In the genomic region with DNA sequence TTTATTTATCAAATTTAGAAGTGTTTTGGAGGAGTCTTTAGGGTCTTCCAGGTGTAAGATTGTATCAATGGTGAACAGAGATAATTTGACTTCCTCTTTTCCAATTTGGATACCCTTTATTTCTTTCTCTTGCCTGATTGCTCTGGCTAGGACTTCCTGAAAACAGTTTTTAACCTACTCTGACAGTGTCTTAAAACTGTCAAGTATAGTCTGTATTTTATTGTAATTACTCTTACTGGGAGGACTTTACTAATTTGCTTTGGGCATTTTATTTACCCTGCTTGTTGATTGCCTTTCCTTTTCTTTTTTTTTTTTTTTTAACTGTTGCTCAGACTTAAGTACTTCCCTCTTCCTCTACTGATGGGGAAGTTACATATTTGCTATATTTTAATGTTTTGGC, we compare ENCODE assay signal across 14 cellular contexts.
"Had no signal": no experiment of that assay in that cellular context is flagged by ENCODE, and none has a peak within 500 bp of the region (broad histone marks: within the 10 kb centered on the region; RNA-seq: fewer than 3 reads in every experiment).

No MANE protein-coding gene starts in this region.

- H3K9me3 ChIP-seq: adrenal gland had no signal

- H3K4me1 ChIP-seq: adrenal gland, colonic mucosa had no signal

- FAIRE-seq: endometrium had no signal

- H3K27ac ChIP-seq: adrenal gland, colonic mucosa, thoracic aorta, VCaP had no signal

- H3K27me3 Mint-ChIP-seq: activated naive CD4-positive, alpha-beta T cell treated with anti-CD3 and anti-CD28 coated beads, Interleukin-2, amount 50 U/mL, for 24 hours; naive thymus-derived CD8-positive, alpha-beta T cell had no signal

- H3K36me3 ChIP-seq: adrenal gland, colonic mucosa, thoracic aorta had no signal

- H3K27ac Mint-ChIP-seq: activated naive CD4-positive, alpha-beta T cell treated with anti-CD3 and anti-CD28 coated beads, Interleukin-2, amount 50 U/mL, for 24 hours; naive thymus-derived CD8-positive, alpha-beta T cell; stimulated activated effector memory CD8-positive, alpha-beta T cell treated with anti-CD3 and anti-CD28 coated beads, Interleukin-12 subunit alpha, Interleukin-12 subunit beta, amount 100 ng/mL, for 72 hours; T-helper 2 cell treated with Interferon-gamma antibody and Interleukin-4, amounts not matched to agents 5 μg/mL and 100 μg/mL, for 36 hours had no signal

- H3K9me3 Mint-ChIP-seq: activated naive CD4-positive, alpha-beta T cell treated with anti-CD3 and anti-CD28 coated beads, Interleukin-2, amount 50 U/mL, for 24 hours; stimulated activated effector memory CD8-positive, alpha-beta T cell treated with anti-CD3 and anti-CD28 coated beads, Interleukin-12 subunit alpha, Interleukin-12 subunit beta, amount 100 ng/mL, for 72 hours; T-helper 2 cell treated with Interferon-gamma antibody and Interleukin-4, amounts not matched to agents 5 μg/mL and 100 μg/mL, for 36 hours had no signal

- H3K4me3 Mint-ChIP-seq: activated naive CD4-positive, alpha-beta T cell treated with anti-CD3 and anti-CD28 coated beads, Interleukin-2, amount 50 U/mL, for 24 hours; naive thymus-derived CD8-positive, alpha-beta T cell; stimulated activated effector memory CD8-positive, alpha-beta T cell treated with anti-CD3 and anti-CD28 coated beads, Interleukin-12 subunit alpha, Interleukin-12 subunit beta, amount 100 ng/mL, for 72 hours; T-helper 2 cell treated with Interferon-gamma antibody and Interleukin-4, amounts not matched to agents 5 μg/mL and 100 μg/mL, for 36 hours had no signal

- H3K4me3 ChIP-seq: adrenal gland, colonic mucosa, thoracic aorta had no signal

- DNase-seq: activated CD4-positive, alpha-beta T cell treated with anti-CD3 and anti-CD28 coated beads for 1 hour; activated CD4-positive, alpha-beta T cell treated with anti-CD3 and anti-CD28 coated beads, Interleukin-2, amount 50 U/mL, for 4 hours; activated effector memory CD4-positive, alpha-beta T cell treated with Interleukin-2 at 50 U/mL for 16 hours; adrenal gland; colonic mucosa; islet precursor cell; naive thymus-derived CD8-positive, alpha-beta T cell; stimulated activated CD4-positive, alpha-beta T cell treated with anti-CD3 and anti-CD28 coated beads, Interleukin-12 subunit alpha, Interleukin-12 subunit beta, amount 100 ng/mL, for 4 hours had no signal
